In genomic region chr14:20782280-20782890, GRCh38 we compare ENCODE assay signal across 8 cellular contexts. TPM values are rescaled to one million over a fixed set of nuclear protein-coding genes. Genes with fewer than 3 reads are reported as not detected.
DNase-seq lines count a peak whose midpoint lies in the region; ATAC-seq and TF ChIP-seq lines count a peak whose summit lies in the region.

No MANE protein-coding gene starts in this region.

- H3K27me3 Mint-ChIP-seq in activated CD4-positive, alpha-beta memory T cell treated with anti-CD3 and anti-CD28 coated beads for 36 hours = no peaks in the 10 kb centered on the region

- no peaks in the 10 kb centered on the region for H3K9me3 ChIP-seq in mononuclear cell (ENCODE audit: low read depth, low read length)

- ATAC-seq in GM18517 (IDR thresholded peaks at IDR 0.05; ENCODE audit: unreplicated experiment) = peak; percentile 52
- peak; percentile 41 for ATAC-seq in HG02884 (IDR thresholded peaks at IDR 0.05; ENCODE audit: unreplicated experiment)
- ATAC-seq in GM19035 (IDR thresholded peaks at IDR 0.05; ENCODE audit: unreplicated experiment) = no peak

- no peak for TF ChIP-seq CTCF in GM10248 (IDR thresholded peaks at IDR 0.05; ENCODE audit: control extremely low read depth, extremely low read depth, low read depth, missing control alignments)

- H3K36me3 Mint-ChIP-seq in activated CD4-positive, alpha-beta memory T cell treated with anti-CD3 and anti-CD28 coated beads for 36 hours = no peaks in the 10 kb centered on the region

- H3K9me3 Mint-ChIP-seq in activated CD4-positive, alpha-beta memory T cell treated with anti-CD3 and anti-CD28 coated beads for 36 hours = no peaks in the 10 kb centered on the region

- H3K27ac Mint-ChIP-seq in activated CD4-positive, alpha-beta memory T cell treated with anti-CD3 and anti-CD28 coated beads for 36 hours = peak overlapping the region; percentile 79

- POLR2A ChIA-PET in activated CD4-positive, alpha-beta memory T cell treated with anti-CD3 and anti-CD28 coated beads for 36 hours (lab: Charles Lee) = no interaction called here
- POLR2A ChIA-PET in HEK293T (lab: Yijun Ruan, JAX) (no interaction called here), GM10248 (lab: Yijun Ruan, JAX) (no interaction called here)

- peaks cover 29% of the 10 kb centered on the region for H3K4me1 Mint-ChIP-seq in activated CD4-positive, alpha-beta memory T cell treated with anti-CD3 and anti-CD28 coated beads for 36 hours (ENCODE audit: low read depth)

- peak; percentile 32 for DNase-seq in activated CD4-positive, alpha-beta memory T cell treated with anti-CD3 and anti-CD28 coated beads for 36 hours
- DNase-seq in GOT3 (lab: John Stamatoyannopoulos, UW) = no peak
- no peak for DNase-seq in HEK293T (ENCODE audit: extremely low spot score)
- DNase-seq in GM10248 (ENCODE audit: extremely low spot score) = no peak

- H3K4me3 Mint-ChIP-seq in activated CD4-positive, alpha-beta memory T cell treated with anti-CD3 and anti-CD28 coated beads for 36 hours = peak overlapping the region; percentile 64

- CTCF ChIA-PET in activated CD4-positive, alpha-beta memory T cell treated with anti-CD3 and anti-CD28 coated beads for 36 hours (lab: Charles Lee) = interaction anchor here (0.9 to 2.6 kb wide), 2 partner anchors 75 to 188 kb away, joined by 3 to 8 read pairs; no protein-coding TSS in a partner anchor
- CTCF ChIA-PET in HEK293T (lab: Yijun Ruan, JAX) (interaction anchor here (0.9 kb wide), 1 partner anchor 122 kb away, joined by 3 read pairs; no protein-coding TSS in a partner anchor), GM10248 (lab: Yijun Ruan, JAX) (interaction anchor here (1.4 to 2.0 kb wide), 2 partner anchors 8 to 24 kb away, joined by 4 to 6 read pairs; no protein-coding TSS in a partner anchor)

- peaks cover 65% of the 10 kb centered on the region for H3K4me1 ChIP-seq in mononuclear cell (ENCODE audit: insufficient read depth, low read length)

- no peaks in the 10 kb centered on the region for H3K27me3 ChIP-seq in mononuclear cell (ENCODE audit: insufficient read depth, low read length)

- peak overlapping the region; percentile 60 for H3K4me3 ChIP-seq in mononuclear cell (ENCODE audit: low read length)

- intact Hi-C loops in activated CD4-positive, alpha-beta memory T cell treated with anti-CD3 and anti-CD28 coated beads for 36 hours (cut with micrococcal nuclease) = loop anchor here (5.0 kb wide), 3 partner anchors 100 to 295 kb away; partner anchors contain the start of gene RNASE4

TF ChIP-seq in HEK293T, 16 proteins besides CTCF, POLR2A, EP300 and RAD21:
- TF ChIP-seq NFRKB (IDR thresholded peaks at IDR 0.05) = no peak
- TF ChIP-seq PKNOX1 (IDR thresholded peaks at IDR 0.05) = no peak
- TF ChIP-seq TARDBP (IDR thresholded peaks at IDR 0.05) = no peak
- TF ChIP-seq HDGF (IDR thresholded peaks at IDR 0.05; ENCODE audit: borderline replicate concordance) = no peak
- no peak for TF ChIP-seq SP1 (IDR thresholded peaks at IDR 0.05)

RNA-seq across cellular contexts. Expression of gene RNASE6, which starts 1.3 kb away (rescaled TPM):
- total RNA-seq in activated CD4-positive, alpha-beta memory T cell treated with anti-CD3 and anti-CD28 coated beads for 36 hours = 1 to 10 TPM; 1.6 to 2.3 TPM
- total RNA-seq in mononuclear cell = 31.5 TPM

RNA-seq across cellular contexts. Expression of gene EDDM3B, which starts 14.2 kb away (rescaled TPM):
- not detected for total RNA-seq in activated CD4-positive, alpha-beta memory T cell treated with anti-CD3 and anti-CD28 coated beads for 36 hours
- not detected for total RNA-seq in mononuclear cell

RNA-seq across cellular contexts. Expression of gene RNASE1, which starts 20.3 kb away (rescaled TPM):
- total RNA-seq in activated CD4-positive, alpha-beta memory T cell treated with anti-CD3 and anti-CD28 coated beads for 36 hours = not detected
- total RNA-seq in mononuclear cell = not detected

RNA-seq across cellular contexts. Expression of gene EDDM3A, which starts 36.7 kb away (rescaled TPM):
- not detected for total RNA-seq in activated CD4-positive, alpha-beta memory T cell treated with anti-CD3 and anti-CD28 coated beads for 36 hours
- total RNA-seq in mononuclear cell = not detected
